In the genomic region with DNA sequence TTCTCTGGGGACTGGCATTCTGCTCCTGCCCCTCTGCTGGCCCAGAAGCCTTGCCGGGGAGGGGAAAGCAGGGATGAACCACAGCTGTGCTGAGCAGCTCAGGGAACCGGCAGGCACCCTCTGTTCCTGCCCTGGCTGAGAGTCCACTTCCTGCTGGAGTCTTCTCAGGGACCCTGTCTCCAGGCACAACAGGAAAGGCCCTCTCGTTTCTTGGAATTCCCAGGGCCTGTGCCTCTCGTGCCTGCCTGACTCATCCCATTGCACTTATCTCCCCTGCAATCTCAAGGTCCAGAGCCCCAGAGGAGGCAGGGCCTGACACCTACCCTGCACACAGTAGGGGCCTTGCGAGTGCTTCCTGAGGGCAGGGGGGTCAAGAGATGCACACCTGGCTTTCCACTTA, we compare ENCODE assay signal across 11 cellular contexts. TPM values are rescaled to one million over a fixed set of nuclear protein-coding genes. Genes with fewer than 3 reads are reported as not detected.
DNase-seq lines count a peak whose midpoint lies in the region; ATAC-seq, FAIRE-seq and TF ChIP-seq lines count a peak whose summit lies in the region.
"Had no signal": no experiment of that assay in that cellular context is flagged by ENCODE, and none has a peak within 500 bp of the region (broad histone marks: within the 10 kb centered on the region; RNA-seq: fewer than 3 reads in every experiment).

No MANE protein-coding gene starts in this region.

- no peaks in the 10 kb centered on the region for H3K36me3 ChIP-seq in ACC112 (ENCODE audit: insufficient read depth, low read length)
- no peaks in the 10 kb centered on the region for H3K36me3 ChIP-seq in astrocyte (ENCODE audit: insufficient read depth, low read length)
- H3K36me3 ChIP-seq in colonic mucosa = no peaks in the 10 kb centered on the region
- H3K36me3 ChIP-seq: gastrocnemius medialis had no signal

- H3K4me3 Mint-ChIP-seq in astrocyte (ENCODE audit: unreplicated experiment) = peak overlapping the region; percentile 40

- H3K27me3 ChIP-seq in ACC112 (ENCODE audit: insufficient read depth, low read length) (no peaks in the 10 kb centered on the region), astrocyte (ENCODE audit: insufficient read depth, low read length) (no peaks in the 10 kb centered on the region), colonic mucosa (no peaks in the 10 kb centered on the region)
- H3K27me3 ChIP-seq: gastrocnemius medialis had no signal

- FAIRE-seq in astrocyte (lab: Jason Lieb, UNC) = no peak

- H3K27me3 Mint-ChIP-seq in astrocyte (ENCODE audit: low read depth, unreplicated experiment) = no peaks in the 10 kb centered on the region

- no peaks in the 10 kb centered on the region for H4K20me1 ChIP-seq in astrocyte (ENCODE audit: insufficient read depth, low read length)

- H2AFZ ChIP-seq in ACC112 (ENCODE audit: low read length, unreplicated experiment) = no peak overlapping the region
- no peak overlapping the region for H2AFZ ChIP-seq in astrocyte (ENCODE audit: low read depth, low read length)

- peaks cover 33% of the 10 kb centered on the region for H3K4me1 Mint-ChIP-seq in astrocyte (ENCODE audit: low read depth, unreplicated experiment)

- no peaks in the 10 kb centered on the region for H3K36me3 Mint-ChIP-seq in astrocyte (ENCODE audit: low read depth, unreplicated experiment)

- H3K4me3 ChIP-seq in ACC112 (ENCODE audit: low read depth, low read length) (no peak overlapping the region), astrocyte (ENCODE audit: insufficient read depth, low read depth, low read length) (no peak overlapping the region), colonic mucosa (no peak overlapping the region)
- H3K4me3 ChIP-seq: gastrocnemius medialis had no signal

- H3K9me3 ChIP-seq in astrocyte (ENCODE audit: insufficient read depth, low read depth, low read length) (no peaks in the 10 kb centered on the region), colonic mucosa (no peaks in the 10 kb centered on the region)
- H3K9me3 ChIP-seq: gastrocnemius medialis had no signal

- ATAC-seq in HG02840 (IDR thresholded peaks at IDR 0.05; ENCODE audit: low FRiP score, unreplicated experiment) (no peak), GM19467 (IDR thresholded peaks at IDR 0.05; ENCODE audit: unreplicated experiment) (no peak)
- ATAC-seq: gastrocnemius medialis had no signal

- TF ChIP-seq CTCF in astrocyte (IDR thresholded peaks at IDR 0.05; ENCODE audit: insufficient read depth, low read depth, low read length) = no peak
- no peak for TF ChIP-seq CTCF in colonic mucosa (IDR thresholded peaks at IDR 0.05)

- H3K4me1 ChIP-seq in ACC112 (ENCODE audit: control insufficient read depth, insufficient read depth, low read length, unreplicated experiment) (peaks cover 26% of the 10 kb centered on the region), astrocyte (ENCODE audit: insufficient read depth, low read length) (peaks cover 49% of the 10 kb centered on the region), colonic mucosa (peaks cover 5% of the 10 kb centered on the region)

- H3K27ac ChIP-seq in ACC112 (ENCODE audit: low read depth, low read length) = peak overlapping the region; percentile 53; the same call in 1 of the 2 replicates
- H3K27ac ChIP-seq in astrocyte (ENCODE audit: low read depth, low read length) = peak overlapping the region; percentile 73
- no peak overlapping the region for H3K27ac ChIP-seq in colonic mucosa
- H3K27ac ChIP-seq: gastrocnemius medialis had no signal

- DNase-seq in HK-2 (ENCODE audit: unreplicated experiment) = peak; percentile 81
- peak; percentile 68 for DNase-seq in astrocyte (ENCODE audit: low read depth)
- peak; percentile 98 for DNase-seq in islet precursor cell
- no peak for DNase-seq in DMS153 treated with DMSO at 0.1 percent for 48 hours (lab: John Stamatoyannopoulos, UW; ENCODE audit: unreplicated experiment)
- no peak for DNase-seq in colonic mucosa
- DNase-seq: central memory CD4-positive, alpha-beta T cell; gastrocnemius medialis had no signal

- intact Hi-C loops in colonic mucosa (cut with DNase I) = no loop called here

- H3K79me2 ChIP-seq in ACC112 (ENCODE audit: control insufficient read depth, insufficient read depth, low read length, unreplicated experiment) = no peaks in the 10 kb centered on the region
- H3K79me2 ChIP-seq in astrocyte (ENCODE audit: insufficient read depth, low read length) = no peaks in the 10 kb centered on the region

- peak overlapping the region; percentile 87 for H3K4me2 ChIP-seq in astrocyte (ENCODE audit: low read length)

- peak overlapping the region; percentile 91 for H3K27ac Mint-ChIP-seq in astrocyte (ENCODE audit: unreplicated experiment)

- no peaks in the 10 kb centered on the region for H3K9me3 Mint-ChIP-seq in astrocyte (ENCODE audit: unreplicated experiment)

- H3K9ac ChIP-seq in astrocyte (ENCODE audit: low read length) = peak overlapping the region; percentile 56
- H3K9ac ChIP-seq in colonic mucosa (ENCODE audit: low read depth in 2 of 2, low read length in 2 of 2) = no peak overlapping the region

RNA-seq across cellular contexts. Expression of gene EDN2, which starts 1.1 kb away (rescaled TPM):
- total RNA-seq in astrocyte (0.45 TPM in 1 of 2 replicates, not detected in the other), colonic mucosa (10 to 100 TPM in 1 of 2 donors, 1 to 10 TPM in 1; 3.3 to 13.5 TPM)
- total RNA-seq: gastrocnemius medialis, mesenteric fat pad had no signal

Comparison
In these comparisons a context has a peak if more than half of its experiments do, and no peak if none do; other contexts are left out.
1. DNase-seq: peak in HK-2 (single experiment), astrocyte (single experiment) and islet precursor cell (single experiment); none in DMS153 treated with DMSO at 0.1 percent for 48 hours (single experiment) and colonic mucosa (single experiment).